8 cellular contexts compared by ENCODE assay signal in genomic region chr22:19430890-19431541, GRCh38. TPM values are rescaled to one million over a fixed set of nuclear protein-coding genes. Genes with fewer than 3 reads are reported as not detected.
A peak's percentile ranks its signal among the peaks of the same experiment; 100 is the strongest.
DNase-seq lines count a peak whose midpoint lies in the region; ATAC-seq lines count a peak whose summit lies in the region.

No MANE protein-coding gene starts in this region.

- peaks cover 54% of the 10 kb centered on the region for H3K4me1 Mint-ChIP-seq in activated T-cell treated with anti-CD3 and anti-CD28 coated beads, Interleukin-2, amount 50 U/mL, for 4 hours (ENCODE audit: low read depth)

- H2BK5ac ChIP-seq in trophoblast cell (ENCODE audit: low read depth, low read length, poor library complexity) = peak overlapping the region; percentile 38

- peak overlapping the region; percentile 96 for H4K8ac ChIP-seq in trophoblast cell (ENCODE audit: low read depth, low read length)

- H3K79me2 ChIP-seq in trophoblast cell (ENCODE audit: control insufficient read depth, insufficient read depth, low read length, poor library complexity) = peaks cover 16% of the 10 kb centered on the region

- H3K4me2 ChIP-seq in trophoblast cell (ENCODE audit: low read length) = peak overlapping the region; percentile 72

- no peak overlapping the region for H3K23ac ChIP-seq in trophoblast cell (ENCODE audit: low read length)

- peaks cover 12% of the 10 kb centered on the region for H3K79me1 ChIP-seq in trophoblast cell (ENCODE audit: low read length)

- peak overlapping the region; percentile 86 for H3K9ac ChIP-seq in trophoblast cell (ENCODE audit: low read length)

- peak overlapping the region; percentile 95 for H2AK5ac ChIP-seq in trophoblast cell (ENCODE audit: low read length)

- DNase-seq in activated naive CD4-positive, alpha-beta T cell treated with Interleukin-2 at 50 U/mL for 16 hours = peak; percentile 22
- no peak for DNase-seq in activated naive CD4-positive, alpha-beta T cell (lab: John Stamatoyannopoulos, UW)
- DNase-seq in HuH-7.5 (ENCODE audit: low spot score) = peak; percentile 41
- DNase-seq in activated T-cell treated with anti-CD3 and anti-CD28 coated beads, Interleukin-2, amount 50 U/mL, for 4 hours = no peak
- DNase-seq in Right ventricle myocardium superior = peak; percentile 51
- DNase-seq in trophoblast cell = peak in 1 of 2 donors; percentile 27
- DNase-seq in NCI-H187 treated with DMSO at 0.1 percent for 48 hours (lab: John Stamatoyannopoulos, UW) = no peak
- no peak for DNase-seq in DMS79 (lab: John Stamatoyannopoulos, UW)

- H3K27ac ChIP-seq in trophoblast cell (ENCODE audit: low read depth, low read length) = peak overlapping the region; percentile 27

- peak overlapping the region; percentile 84 for H3K4me3 Mint-ChIP-seq in activated T-cell treated with anti-CD3 and anti-CD28 coated beads, Interleukin-2, amount 50 U/mL, for 4 hours

- peak overlapping the region; percentile 86 for H4K91ac ChIP-seq in trophoblast cell (ENCODE audit: low read depth, low read length)

- no peak overlapping the region for H2BK12ac ChIP-seq in trophoblast cell (ENCODE audit: low read length)

- peaks cover 7 to 12% of the 10 kb centered on the region in 2 experiments for H3K4me1 ChIP-seq in trophoblast cell (ENCODE audit: control insufficient read depth in 1 of 2, insufficient read depth in 2 of 2, low read length in 2 of 2)

- H3K18ac ChIP-seq in trophoblast cell (ENCODE audit: low read length) = peak overlapping the region; percentile 88

- H3K4ac ChIP-seq in trophoblast cell (ENCODE audit: low read depth, low read length) = peak overlapping the region; percentile 100

- peak overlapping the region; percentile 58 for H2BK120ac ChIP-seq in trophoblast cell (ENCODE audit: insufficient read depth, low read length, poor library complexity)

- peak overlapping the region; percentile 86 for H3K14ac ChIP-seq in trophoblast cell (ENCODE audit: low read length)

- no CpG with 5 or more reads among the region's 53 CpGs for whole genome bisulfite sequencing in trophoblast cell (ENCODE audit: extremely low coverage, insufficient coverage, insufficient read length)

- intact Hi-C loops in Right ventricle myocardium superior (cut with DNase I) = no loop called here

- no peaks in the 10 kb centered on the region for H3K9me3 Mint-ChIP-seq in activated T-cell treated with anti-CD3 and anti-CD28 coated beads, Interleukin-2, amount 50 U/mL, for 4 hours

- peak overlapping the region; percentile 88 for H2AFZ ChIP-seq in trophoblast cell (ENCODE audit: insufficient read depth, low read length, poor library complexity)

- ATAC-seq in activated T-cell treated with anti-CD3 and anti-CD28 coated beads, Interleukin-2, amount 50 U/mL, for 4 hours = no peak
- no peak for ATAC-seq in Right ventricle myocardium superior (ENCODE audit: poor library complexity)

- peak overlapping the region; percentile 87 for H3K4me3 ChIP-seq in trophoblast cell (ENCODE audit: low read depth, low read length)

- H3K36me3 Mint-ChIP-seq in activated T-cell treated with anti-CD3 and anti-CD28 coated beads, Interleukin-2, amount 50 U/mL, for 4 hours (ENCODE audit: insufficient read depth) = peaks cover 10% of the 10 kb centered on the region

- H3K9me3 ChIP-seq in trophoblast cell (ENCODE audit: insufficient read depth, low read depth, low read length) = no peaks in the 10 kb centered on the region

- peaks cover 7 to 13% of the 10 kb centered on the region in 2 experiments for H3K36me3 ChIP-seq in trophoblast cell (ENCODE audit: control insufficient read depth in 1 of 2, insufficient read depth in 2 of 2, low read length in 2 of 2)

- peak overlapping the region; percentile 89 for H4K12ac ChIP-seq in trophoblast cell (ENCODE audit: low read depth, low read length)

- no peaks in the 10 kb centered on the region for H3K27me3 ChIP-seq in trophoblast cell (ENCODE audit: insufficient read depth, low read length)

- no peaks in the 10 kb centered on the region for H3K27me3 Mint-ChIP-seq in activated T-cell treated with anti-CD3 and anti-CD28 coated beads, Interleukin-2, amount 50 U/mL, for 4 hours (ENCODE audit: low read depth)

RNA-seq across cellular contexts. Expression of gene HIRA, which starts 0.5 kb away (rescaled TPM):
- total RNA-seq in activated T-cell treated with anti-CD3 and anti-CD28 coated beads, Interleukin-2, amount 50 U/mL, for 4 hours = 10 to 100 TPM; 36.8 to 41.4 (median 38.2) TPM
- total RNA-seq in Right ventricle myocardium superior = 18.2 TPM
- 13.1 and 13.7 TPM in 2 replicates for polyA plus RNA-seq in trophoblast cell (2013)

RNA-seq across cellular contexts. Expression of gene MRPL40, which starts 1.3 kb away (rescaled TPM):
- 10 to 100 TPM; 35.9 to 41.4 (median 39.2) TPM for total RNA-seq in activated T-cell treated with anti-CD3 and anti-CD28 coated beads, Interleukin-2, amount 50 U/mL, for 4 hours
- 56.1 TPM for total RNA-seq in Right ventricle myocardium superior
- polyA plus RNA-seq in trophoblast cell (2013) = 22.4 and 23.6 TPM in 2 replicates

RNA-seq across cellular contexts. Expression of gene C22orf39, which starts 16.5 kb away (rescaled TPM):
- 10 to 100 TPM; 14.3 to 20.9 (median 18.8) TPM for total RNA-seq in activated T-cell treated with anti-CD3 and anti-CD28 coated beads, Interleukin-2, amount 50 U/mL, for 4 hours
- 65.7 TPM for total RNA-seq in Right ventricle myocardium superior
- 17.3 and 18.3 TPM in 2 replicates for polyA plus RNA-seq in trophoblast cell (2013)

RNA-seq across cellular contexts. Expression of gene UFD1, which starts 48.0 kb away (rescaled TPM):
- total RNA-seq in activated T-cell treated with anti-CD3 and anti-CD28 coated beads, Interleukin-2, amount 50 U/mL, for 4 hours = 100 to 1,000 TPM; 107 TPM
- total RNA-seq in Right ventricle myocardium superior = 43.5 TPM
- 132 TPM in 2 replicates for polyA plus RNA-seq in trophoblast cell (2013)

RNA-seq across cellular contexts. Expression of gene CDC45, which starts 48.7 kb away (rescaled TPM):
- total RNA-seq in activated T-cell treated with anti-CD3 and anti-CD28 coated beads, Interleukin-2, amount 50 U/mL, for 4 hours = 10 to 100 TPM; 50.2 to 80.5 (median 54.7) TPM
- total RNA-seq in Right ventricle myocardium superior = 0.62 TPM
- 13.0 and 13.1 TPM in 2 replicates for polyA plus RNA-seq in trophoblast cell (2013)

Comparison
In these comparisons a context has a peak if more than half of its experiments do, and no peak if none do; other contexts are left out.
1. DNase-seq: peak in activated naive CD4-positive, alpha-beta T cell treated with Interleukin-2 at 50 U/mL for 16 hours (single experiment), HuH-7.5 (single experiment) and Right ventricle myocardium superior (single experiment); none in activated naive CD4-positive, alpha-beta T cell (0 of 4), activated T-cell treated with anti-CD3 and anti-CD28 coated beads, Interleukin-2, amount 50 U/mL, for 4 hours (single experiment), NCI-H187 treated with DMSO at 0.1 percent for 48 hours (single experiment) and DMS79 (single experiment).